21 cellular contexts compared by ENCODE assay signal in genomic region chr6:20943036-20943627, GRCh38.
A peak's percentile ranks its signal among the peaks of the same experiment; 100 is the strongest.
DNase-seq lines count a peak whose midpoint lies in the region; ATAC-seq, FAIRE-seq and TF ChIP-seq lines count a peak whose summit lies in the region.
"Had no signal": no experiment of that assay in that cellular context is flagged by ENCODE, and none has a peak within 500 bp of the region (broad histone marks: within the 10 kb centered on the region; RNA-seq: fewer than 3 reads in every experiment).

No MANE protein-coding gene starts in this region.

- WGBS in K562 (ENCODE audit: insufficient coverage, low coverage, missing lambda C conversion rate): 9% methylated on average over 2 of the region's 2 CpGs

- no peaks in the 10 kb centered on the region for H3K27me3 Mint-ChIP-seq in activated naive CD4-positive, alpha-beta T cell treated with anti-CD3 and anti-CD28 coated beads for 36 hours (ENCODE audit: low read depth)
- H3K27me3 Mint-ChIP-seq: CD4-positive, alpha-beta T cell; T-helper 17 cell had no signal

- peak; percentile 10 for DNase-seq in A673 (ENCODE audit: low spot score)
- DNase-seq in DMS53 (lab: John Stamatoyannopoulos, UW): peak; percentile 61
- DNase-seq in NCI-H69 (lab: John Stamatoyannopoulos, UW): peak; percentile 42
- peak in 1 of 4 experiments; percentile 6 for DNase-seq in K562 (ENCODE audit: extremely low read depth in 1 of 4, low spot score in 3 of 4)
- no peak for DNase-seq in activated naive CD4-positive, alpha-beta T cell treated with anti-CD3 and anti-CD28 coated beads for 36 hours
- DNase-seq: BE2C; CD4-positive, alpha-beta T cell; DND-41; Kasumi-1; NCI-H1048; NCI-H1436 treated with DMSO at 0.1 percent for 48 hours; NCI-H2081 treated with DMSO at 0.1 percent for 48 hours; NCI-H226; NCI-H524 treated with DMSO at 0.1 percent for 48 hours; NK-92 treated with Interleukin-12 subunit alpha and Interleukin-12 subunit beta, amount 100 ng/mL, for 24 hours; SHP77 treated with DMSO at 0.1 percent for 48 hours; T-helper 17 cell had no signal

- no TSS peak for BruUV-seq in A673 (replicated peaks; lab: Mats Ljungman, UMichigan)
- BruUV-seq in K562 (replicated peaks; lab: Mats Ljungman, UMichigan): no TSS peak

- H3K36me3 ChIP-seq in A673 (ENCODE audit: insufficient read depth, low read length, poor library complexity, severe bottlenecking): peaks cover 4% of the 10 kb centered on the region
- no peaks in the 10 kb centered on the region for H3K36me3 ChIP-seq in K562 (ENCODE audit: control insufficient read depth, insufficient read depth, low read length)
- H3K36me3 ChIP-seq: BE2C had no signal

- H3K27ac ChIP-seq in A673 (ENCODE audit: low read depth, low read length, poor library complexity, severe bottlenecking) (no peak overlapping the region), K562 (ENCODE audit: extremely low read depth, low read depth, low read length) (no peak overlapping the region)

- H3K9me3 Mint-ChIP-seq in activated naive CD4-positive, alpha-beta T cell treated with anti-CD3 and anti-CD28 coated beads for 36 hours: peaks cover 13% of the 10 kb centered on the region

- H3K27me3 ChIP-seq in A673 (replicated peaks; ENCODE audit: insufficient read depth, low read depth, low read length, poor library complexity) (no peaks in the 10 kb centered on the region), K562 (ENCODE audit: control insufficient read depth in 2 of 2, insufficient read depth in 2 of 2, low read length in 2 of 2) (no peaks in the 10 kb centered on the region)
- H3K27me3 ChIP-seq: BE2C had no signal

- CTCF ChIA-PET in A673 (lab: Charles Lee): no interaction called here
- CTCF ChIA-PET in K562 (lab: Yijun Ruan, JAX; ENCODE audit: low intra/inter-chr PET ratio): no interaction called here
- CTCF ChIA-PET in activated naive CD4-positive, alpha-beta T cell treated with anti-CD3 and anti-CD28 coated beads for 36 hours (lab: Charles Lee): no interaction called here

- no peaks in the 10 kb centered on the region for H3K9me1 ChIP-seq in K562 (ENCODE audit: control insufficient read depth, insufficient read depth, low read length)

- H3K4me1 ChIP-seq in A673 (ENCODE audit: insufficient read depth, low read length, poor library complexity, severe bottlenecking): peaks cover 17% of the 10 kb centered on the region
- H3K4me1 ChIP-seq in K562 (replicated peaks in 1 of 2; ENCODE audit: control insufficient read depth in 2 of 2, insufficient read depth in 2 of 2, low read length in 2 of 2): no peaks in the 10 kb centered on the region
- H3K4me1 ChIP-seq: BE2C had no signal

- TF ChIP-seq RAD21 in K562 (CRISPR knock-in tag; conservative IDR thresholded peaks at IDR 0.05 in 1 of 2, IDR thresholded peaks at IDR 0.05 in 1 of 2): no peak

- H2AFZ ChIP-seq in K562 (ENCODE audit: low read depth, low read length): no peak overlapping the region
- H2AFZ ChIP-seq: GM23338 had no signal

- ATAC-seq in K562 (no peak), GM21367 (IDR thresholded peaks at IDR 0.05; ENCODE audit: unreplicated experiment) (no peak), GM21515 (IDR thresholded peaks at IDR 0.05; ENCODE audit: unreplicated experiment) (no peak)
- ATAC-seq: GM23338, T-helper 17 cell had no signal

- H3K9ac ChIP-seq in K562 (ENCODE audit: insufficient read depth in 1 of 2, low read depth in 2 of 2, low read length in 2 of 2): no peak overlapping the region

- no peak overlapping the region for H3K4me3 Mint-ChIP-seq in activated naive CD4-positive, alpha-beta T cell treated with anti-CD3 and anti-CD28 coated beads for 36 hours
- H3K4me3 Mint-ChIP-seq: CD4-positive, alpha-beta T cell; GM23338; T-helper 17 cell had no signal

- H3K4me3 ChIP-seq in A673 (ENCODE audit: low read depth, low read length, poor library complexity, severe bottlenecking) (no peak overlapping the region), K562 (no peak overlapping the region)
- H3K4me3 ChIP-seq: GM23338 had no signal

- no peak for TF ChIP-seq EP300 in K562 (IDR thresholded peaks at IDR 0.05; ENCODE audit: low read length)

- H3K4me2 ChIP-seq in K562 (ENCODE audit: insufficient read depth, low read length): no peak overlapping the region
- H3K4me2 ChIP-seq: GM23338 had no signal

- no peak for TF ChIP-seq CTCF in A673 (conservative IDR thresholded peaks at IDR 0.05; ENCODE audit: low read depth, low read length)
- TF ChIP-seq CTCF in K562 (IDR thresholded peaks at IDR 0.05 in 2 of 3, conservative IDR thresholded peaks at IDR 0.05 in 1 of 3; ENCODE audit: insufficient read depth in 2 of 3, low read depth in 1 of 3, low read length in 3 of 3): no peak

- H4K20me1 ChIP-seq in K562 (replicated peaks; ENCODE audit: control insufficient read depth, insufficient read depth, low read length): no peaks in the 10 kb centered on the region

- POLR2A ChIA-PET in A673 (lab: Charles Lee; ENCODE audit: low non-redundant PET) (no interaction called here), K562 (lab: Yijun Ruan, JAX) (no interaction called here)

- no peak for FAIRE-seq in K562 (lab: Jason Lieb, UNC)
- FAIRE-seq: G401.6 had no signal

- H3K36me3 Mint-ChIP-seq in activated naive CD4-positive, alpha-beta T cell treated with anti-CD3 and anti-CD28 coated beads for 36 hours (ENCODE audit: low read depth): peaks cover 17% of the 10 kb centered on the region

- TF ChIP-seq POLR2A in K562 (conservative IDR thresholded peaks at IDR 0.05): no peak

- in situ Hi-C loops in K562 (cut with MboI): no loop called here

- H3K27ac Mint-ChIP-seq in activated naive CD4-positive, alpha-beta T cell treated with anti-CD3 and anti-CD28 coated beads for 36 hours: no peak overlapping the region
- H3K27ac Mint-ChIP-seq: CD4-positive, alpha-beta T cell; GM23338; T-helper 17 cell had no signal

- H3K4me1 Mint-ChIP-seq in activated naive CD4-positive, alpha-beta T cell treated with anti-CD3 and anti-CD28 coated beads for 36 hours (ENCODE audit: low read depth): no peaks in the 10 kb centered on the region
- H3K4me1 Mint-ChIP-seq: T-helper 17 cell had no signal

- intact Hi-C loops in A673 (cut with micrococcal nuclease; ENCODE audit: unreplicated experiment): no loop called here
- intact Hi-C loops in K562 (cut with micrococcal nuclease): no loop called here
- intact Hi-C loops in activated naive CD4-positive, alpha-beta T cell treated with anti-CD3 and anti-CD28 coated beads for 36 hours (cut with micrococcal nuclease): no loop called here

- peaks cover 12% of the 10 kb centered on the region for H3K9me3 ChIP-seq in A673 (ENCODE audit: low read depth, low read length, poor library complexity, severe bottlenecking)
- H3K9me3 ChIP-seq in K562 (replicated peaks; ENCODE audit: control insufficient read depth, insufficient read depth, low read depth, low read length): no peaks in the 10 kb centered on the region
- H3K9me3 ChIP-seq: BE2C had no signal

- no peaks in the 10 kb centered on the region for H3K79me2 ChIP-seq in K562 (ENCODE audit: control insufficient read depth, insufficient read depth, low read length)

TF ChIP-seq in K562, 482 proteins besides CTCF, POLR2A, EP300 and RAD21:
- TF ChIP-seq XRCC5 (IDR thresholded peaks at IDR 0.05; ENCODE audit: low read depth, low read length) (no peak), ZNF551 (CRISPR knock-in tag; IDR thresholded peaks at IDR 0.05) (no peak), ZNF134 (CRISPR knock-in tag; conservative IDR thresholded peaks at IDR 0.05) (no peak), CBX5 (IDR thresholded peaks at IDR 0.05; ENCODE audit: borderline replicate concordance, low read depth) (peak; percentile 91), RBM15 (IDR thresholded peaks at IDR 0.05; ENCODE audit: insufficient read depth, low read length) (no peak), TRIM28 (IDR thresholded peaks at IDR 0.05) (peak; percentile 85), CBX3 (IDR thresholded peaks at IDR 0.05; ENCODE audit: borderline replicate concordance in 1 of 2, low read length in 2 of 2) (peak in 1 of 2 experiments; percentile 87; a peak in 2 of 3 replicates), E2F6 (IDR thresholded peaks at IDR 0.05; ENCODE audit: borderline replicate concordance in 1 of 2, extremely low read depth in 1 of 2, insufficient read depth in 1 of 2, insufficient read length in 1 of 2, low read depth in 1 of 2, low read length in 1 of 2, poor library complexity in 1 of 2, severe bottlenecking in 1 of 2) (no peak), PKNOX1 (IDR thresholded peaks at IDR 0.05) (no peak)
